Comparison of ENCODE assay signal across 34 cellular contexts in genomic region chr1:82449671-82450070, GRCh38.
A peak's percentile ranks its signal among the peaks of the same experiment; 100 is the strongest.
DNase-seq lines count a peak whose midpoint lies in the region; TF ChIP-seq lines count a peak whose summit lies in the region.
"Had no signal": no experiment of that assay in that cellular context is flagged by ENCODE, and none has a peak within 500 bp of the region (broad histone marks: within the 10 kb centered on the region; RNA-seq: fewer than 3 reads in every experiment).

No MANE protein-coding gene starts in this region.

- peak; percentile 29 for DNase-seq in GM23248
- DNase-seq in astrocyte of the cerebellum (ENCODE audit: low read depth), result peak; percentile 62
- peak; percentile 1 to 18 for DNase-seq in foreskin fibroblast
- peak; percentile 92 for DNase-seq in renal cortical epithelial cell (ENCODE audit: low read depth)
- DNase-seq in SW 1271 (lab: John Stamatoyannopoulos, UW), result no peak
- DNase-seq in NCI-H446 (lab: John Stamatoyannopoulos, UW), result no peak
- no peak for DNase-seq in stimulated activated CD4-positive, alpha-beta T cell treated with anti-CD3 and anti-CD28 coated beads, Interleukin-4, amount 100 ng/mL, for 4 hours
- no peak for DNase-seq in NCI-H345 treated with DMSO at 0.1 percent for 48 hours (lab: John Stamatoyannopoulos, UW; ENCODE audit: unreplicated experiment)
- DNase-seq: ACHN; activated CD4-positive, alpha-beta T cell treated with anti-CD3 and anti-CD28 coated beads, Interleukin-2, amount 50 U/mL, for 1 hour; activated CD4-positive, CD25-positive, alpha-beta regulatory T cell; activated gamma-delta T cell treated with Interleukin-2 at 50 U/mL for 16 hours; activated T-cell treated with anti-CD3 and anti-CD28 coated beads, Interleukin-2, amount 50 U/mL, for 24 hours; effector memory CD8-positive, alpha-beta T cell; erythroblast; GOT3; heart left ventricle; HFFc6; KG1; kidney; lower lobe of right lung; MM.1S; naive thymus-derived CD8-positive, alpha-beta T cell; NCI-H1930; NCI-H2171 treated with DMSO at 0.1 percent for 48 hours; NCI-H526; NK-92 treated with Interleukin-12 subunit alpha and Interleukin-12 subunit beta, amount 100 ng/mL, for 24 hours; occipital lobe; stimulated activated CD4-positive, alpha-beta T cell treated with anti-CD3 and anti-CD28 coated beads, Interleukin-4, amount 100 ng/mL, for 24 hours had no signal

- no peak overlapping the region for H3K4me3 ChIP-seq in GM23248
- no peak overlapping the region for H3K4me3 ChIP-seq in astrocyte of the cerebellum (ENCODE audit: low read depth, low read length)
- no peak overlapping the region for H3K4me3 ChIP-seq in foreskin fibroblast (ENCODE audit: low read depth in 1 of 2, low read length in 2 of 2)
- H3K4me3 ChIP-seq: BLaER1 treated with 17β-estradiol and CSF1 and Interleukin-3, amounts not matched to agents 10 nM and 100 nM; coronary artery; heart left ventricle; lower lobe of right lung; prostate gland; tibial nerve had no signal

- WGBS in GM23248 (ENCODE audit: low coverage in 1 of 2, low lambda C conversion rate in 2 of 2, missing lambda C conversion rate in 2 of 2), 2 experiments, result 35 to 40% methylated on average over 3 of the region's 3 CpGs

- TF ChIP-seq CTCF in astrocyte of the cerebellum (IDR thresholded peaks at IDR 0.05; ENCODE audit: low read depth, low read length, missing control alignments) (no peak), foreskin fibroblast (IDR thresholded peaks at IDR 0.05; ENCODE audit: low read depth, low read length) (no peak)

- in situ Hi-C loops in GM23248 (cut with MboI) (no loop called here), astrocyte of the cerebellum (cut with HindIII; ENCODE audit: low sequenced_read_pairs) (no loop called here)

- no peaks in the 10 kb centered on the region for H3K4me1 ChIP-seq in GM23248 (ENCODE audit: insufficient read depth)
- H3K4me1 ChIP-seq: heart left ventricle, lower lobe of right lung, prostate gland had no signal

- no peak overlapping the region for H3K4me2 ChIP-seq in GM23248 (ENCODE audit: unreplicated experiment)
- H3K4me2 ChIP-seq: BLaER1 treated with 17β-estradiol and CSF1 and Interleukin-3, amounts not matched to agents 10 nM and 100 nM had no signal

- H3K27ac ChIP-seq in GM23248, result no peak overlapping the region
- H3K27ac ChIP-seq: BLaER1 treated with 17β-estradiol and CSF1 and Interleukin-3, amounts not matched to agents 10 nM and 100 nM; coronary artery; foreskin keratinocyte; heart left ventricle; lower lobe of right lung; prostate gland; tibial nerve had no signal

- no peaks in the 10 kb centered on the region for H3K79me2 ChIP-seq in GM23248 (ENCODE audit: insufficient read depth)

- H3K9me2 ChIP-seq in GM23248 (ENCODE audit: insufficient read depth), result no peaks in the 10 kb centered on the region

- H4K20me1 ChIP-seq in GM23248 (ENCODE audit: insufficient read depth), result no peaks in the 10 kb centered on the region
- H4K20me1 ChIP-seq: BLaER1 treated with 17β-estradiol and CSF1 and Interleukin-3, amounts not matched to agents 10 nM and 100 nM had no signal

- H3K9ac ChIP-seq in GM23248, result no peak overlapping the region
- H3K9ac ChIP-seq: BLaER1 treated with 17β-estradiol and CSF1 and Interleukin-3, amounts not matched to agents 10 nM and 100 nM had no signal

- H3F3A ChIP-seq in GM23248 (ENCODE audit: insufficient read depth), result no peaks in the 10 kb centered on the region

- no peaks in the 10 kb centered on the region for H3K36me3 ChIP-seq in GM23248 (ENCODE audit: low read depth)
- H3K36me3 ChIP-seq: BLaER1 treated with 17β-estradiol and CSF1 and Interleukin-3, amounts not matched to agents 10 nM and 100 nM; heart left ventricle; lower lobe of right lung; prostate gland; tibial nerve had no signal

- H3K9me3 ChIP-seq in GM23248 (ENCODE audit: low read depth), result no peaks in the 10 kb centered on the region
- H3K9me3 ChIP-seq: prostate gland had no signal

- H2AFZ ChIP-seq in GM23248, result no peak overlapping the region

- no peaks in the 10 kb centered on the region for H3K27me3 ChIP-seq in GM23248 (replicated peaks; ENCODE audit: insufficient read depth)
- H3K27me3 ChIP-seq: BLaER1 treated with 17β-estradiol and CSF1 and Interleukin-3, amounts not matched to agents 10 nM and 100 nM; foreskin keratinocyte; heart left ventricle; tibial nerve had no signal

Comparison
In these comparisons a context has a peak if more than half of its experiments do, and no peak if none do; other contexts are left out.
1. DNase-seq: peak in GM23248 (single experiment), astrocyte of the cerebellum (single experiment), foreskin fibroblast (2 of 2) and renal cortical epithelial cell (single experiment); none in SW 1271 (0 of 2), NCI-H446 (0 of 2), stimulated activated CD4-positive, alpha-beta T cell treated with anti-CD3 and anti-CD28 coated beads, Interleukin-4, amount 100 ng/mL, for 4 hours (0 of 2) and NCI-H345 treated with DMSO at 0.1 percent for 48 hours (single experiment).